1 cellular context compared by ENCODE assay signal in the genomic region with DNA sequence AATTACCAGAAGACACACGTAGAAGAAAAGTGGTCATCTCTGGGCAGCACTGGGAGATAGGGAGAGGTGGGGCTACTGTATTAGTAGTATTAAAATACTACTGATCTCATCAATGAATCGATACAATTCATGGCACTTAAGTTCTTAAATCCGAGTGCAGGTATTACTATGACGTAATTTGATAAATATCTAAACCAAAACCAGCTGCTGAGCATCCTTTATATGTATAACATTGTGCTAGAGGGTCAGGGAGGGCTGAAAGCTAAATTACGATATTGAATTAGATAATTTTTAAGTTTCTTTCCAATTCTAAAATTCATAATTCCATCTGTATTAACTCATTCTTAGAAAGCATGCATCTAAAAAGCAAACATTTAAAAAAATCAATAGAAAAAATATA.
TF ChIP-seq lines count a peak whose summit lies in the region.

No MANE protein-coding gene starts in this region.

TF ChIP-seq in WTC11, 78 proteins besides CTCF, POLR2A, EP300 and RAD21 (continued from another document):
- no peak for TF ChIP-seq STAT6 (CRISPR knock-in tag; conservative IDR thresholded peaks at IDR 0.05; ENCODE audit: low read depth)
- TF ChIP-seq KAT7 (CRISPR knock-in tag; IDR thresholded peaks at IDR 0.05; ENCODE audit: borderline replicate concordance), result no peak
